14 cellular contexts compared by ENCODE assay signal in the genomic region with DNA sequence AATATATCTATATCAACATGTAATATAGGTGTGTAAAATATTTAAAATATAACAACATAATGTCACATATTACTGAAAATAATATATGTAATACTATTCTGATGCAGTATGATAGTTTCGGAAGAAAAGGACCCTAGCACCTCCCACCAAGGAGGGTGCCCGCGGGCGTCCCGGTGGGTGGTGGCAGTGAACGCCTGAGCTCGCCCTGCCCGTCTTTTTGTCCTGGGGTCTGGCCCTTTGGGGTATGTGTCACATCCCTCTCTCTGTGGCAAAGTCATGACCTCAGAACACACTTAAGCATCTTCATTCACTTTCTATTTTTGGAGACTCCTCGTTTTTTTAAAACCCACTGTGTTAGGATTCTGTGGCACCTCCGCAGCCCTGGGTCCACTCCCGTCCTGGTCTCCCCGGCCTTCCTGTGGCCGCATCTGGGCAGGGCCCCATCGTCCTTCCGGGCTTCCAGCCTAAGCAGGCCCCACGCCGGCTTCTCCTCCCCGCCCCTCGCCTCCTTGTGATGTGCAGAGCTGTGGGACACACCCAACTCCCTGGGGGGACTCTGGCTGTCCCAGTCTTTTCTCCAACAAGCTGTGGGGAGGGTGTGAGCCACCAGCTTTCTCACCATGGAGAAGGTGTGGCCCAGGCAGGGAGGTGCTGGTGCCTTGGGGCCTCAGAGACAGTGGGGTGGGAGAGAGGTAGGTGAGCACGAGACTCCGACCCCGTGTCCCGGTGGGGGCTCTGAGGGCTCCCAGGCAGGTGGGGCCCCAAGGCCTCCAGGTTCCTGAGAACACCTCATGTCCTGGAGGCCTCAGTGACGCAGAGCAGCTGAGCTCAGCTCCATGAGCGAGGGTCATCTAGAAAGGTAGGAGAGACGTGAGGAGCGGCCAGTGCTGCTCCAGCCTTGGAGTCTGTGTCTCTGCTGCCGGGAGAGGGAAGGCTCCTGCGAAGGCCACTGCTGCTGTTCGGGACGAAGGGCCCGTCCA. TPM values are rescaled to one million over a fixed set of nuclear protein-coding genes. Genes with fewer than 3 reads are reported as not detected.
DNase-seq lines count a peak whose midpoint lies in the region; ATAC-seq lines count a peak whose summit lies in the region.
"Had no signal": no experiment of that assay in that cellular context is flagged by ENCODE, and none has a peak within 500 bp of the region (broad histone marks: within the 10 kb centered on the region; RNA-seq: fewer than 3 reads in every experiment).

No MANE protein-coding gene starts in this region.

- no peak overlapping the region for H3K4me3 Mint-ChIP-seq in stimulated activated effector memory CD8-positive, alpha-beta T cell treated with anti-CD3 and anti-CD28 coated beads, Interleukin-12 subunit alpha, Interleukin-12 subunit beta, amount 100 ng/mL, for 72 hours
- H3K4me3 Mint-ChIP-seq: activated naive CD8-positive, alpha-beta T cell treated with anti-CD3 and anti-CD28 coated beads, Interleukin-2, amount 10 ng/mL, durations not matched to agents 7 days and 5 days; HFFc6 had no signal

- 91 to 93% methylated on average over 21 to 26 of the region's 32 CpGs for WGBS in mesodermal cell (ENCODE audit: insufficient coverage in 2 of 2), 2 experiments

- H3K4me1 Mint-ChIP-seq in stimulated activated effector memory CD8-positive, alpha-beta T cell treated with anti-CD3 and anti-CD28 coated beads, Interleukin-12 subunit alpha, Interleukin-12 subunit beta, amount 100 ng/mL, for 72 hours = peaks cover 25% of the 10 kb centered on the region

- ATAC-seq in stimulated activated effector memory CD8-positive, alpha-beta T cell treated with anti-CD3 and anti-CD28 coated beads, Interleukin-12 subunit alpha, Interleukin-12 subunit beta, amount 100 ng/mL, for 72 hours = no peak
- ATAC-seq in HG03135 (IDR thresholded peaks at IDR 0.05; ENCODE audit: unreplicated experiment) = no peak
- ATAC-seq in HG03139 (IDR thresholded peaks at IDR 0.05; ENCODE audit: unreplicated experiment) = no peak
- ATAC-seq: left colon had no signal

- peaks cover 48% of the 10 kb centered on the region for H3K4me1 ChIP-seq in mesodermal cell (ENCODE audit: control insufficient read depth, insufficient read depth, low read length, poor library complexity, severe bottlenecking)

- H3K27ac ChIP-seq in mesodermal cell (ENCODE audit: low read depth, low read length, severe bottlenecking) = peak overlapping the region; percentile 79

- DNase-seq in RPMI7951 (ENCODE audit: low read depth) = peak; percentile 86
- peak; percentile 46 for DNase-seq in epidermal melanocyte (ENCODE audit: insufficient read length, low spot score)
- DNase-seq in stimulated activated effector memory CD8-positive, alpha-beta T cell treated with anti-CD3 and anti-CD28 coated beads, Interleukin-12 subunit alpha, Interleukin-12 subunit beta, amount 100 ng/mL, for 72 hours (ENCODE audit: low spot score in 2 of 2) = no peak
- no peak for DNase-seq in NCI-H345 treated with DMSO at 0.1 percent for 48 hours (lab: John Stamatoyannopoulos, UW; ENCODE audit: unreplicated experiment)
- no peak for DNase-seq in NCI-H526 (lab: John Stamatoyannopoulos, UW)
- DNase-seq: activated naive CD8-positive, alpha-beta T cell treated with anti-CD3 and anti-CD28 coated beads, Interleukin-2, amount 10 ng/mL, durations not matched to agents 7 days and 5 days; cortex of kidney; HFFc6; left colon; NCI-H146; SIG-M5 had no signal

- no peaks in the 10 kb centered on the region for H3K36me3 Mint-ChIP-seq in stimulated activated effector memory CD8-positive, alpha-beta T cell treated with anti-CD3 and anti-CD28 coated beads, Interleukin-12 subunit alpha, Interleukin-12 subunit beta, amount 100 ng/mL, for 72 hours

- H3K9me3 Mint-ChIP-seq in stimulated activated effector memory CD8-positive, alpha-beta T cell treated with anti-CD3 and anti-CD28 coated beads, Interleukin-12 subunit alpha, Interleukin-12 subunit beta, amount 100 ng/mL, for 72 hours = no peaks in the 10 kb centered on the region
- H3K9me3 Mint-ChIP-seq: activated naive CD8-positive, alpha-beta T cell treated with anti-CD3 and anti-CD28 coated beads, Interleukin-2, amount 10 ng/mL, durations not matched to agents 7 days and 5 days; HFFc6 had no signal

- peak overlapping the region; percentile 54 for H3K27ac Mint-ChIP-seq in stimulated activated effector memory CD8-positive, alpha-beta T cell treated with anti-CD3 and anti-CD28 coated beads, Interleukin-12 subunit alpha, Interleukin-12 subunit beta, amount 100 ng/mL, for 72 hours
- H3K27ac Mint-ChIP-seq: activated naive CD8-positive, alpha-beta T cell treated with anti-CD3 and anti-CD28 coated beads, Interleukin-2, amount 10 ng/mL, durations not matched to agents 7 days and 5 days; HFFc6 had no signal

- H3K4me3 ChIP-seq in mesodermal cell (ENCODE audit: extremely low read depth, insufficient read depth, low read length, poor library complexity, severe bottlenecking) = no peak overlapping the region

- peaks cover 4% of the 10 kb centered on the region for H3K36me3 ChIP-seq in mesodermal cell (ENCODE audit: control insufficient read depth, insufficient read depth, low read length)

- no peaks in the 10 kb centered on the region for H3K9me3 ChIP-seq in mesodermal cell (ENCODE audit: control insufficient read depth, low read length)

RNA-seq across cellular contexts. Expression of a gene that starts 16.5 kb away (rescaled TPM):
- 4.7 and 5.2 TPM in 2 replicates for total RNA-seq in RPMI7951 (2014; rRNA removed; shearing (Covaris generic))
- 12.4 TPM for polyA plus RNA-seq in mesodermal cell (2013, experiment 1 of 2)
- 10.1 TPM for polyA plus RNA-seq in mesodermal cell (2013, experiment 2 of 2)

Comparison
In these comparisons a context has a peak if more than half of its experiments do, and no peak if none do; other contexts are left out.
1. DNase-seq: peak in RPMI7951 (single experiment) and epidermal melanocyte (single experiment); none in stimulated activated effector memory CD8-positive, alpha-beta T cell treated with anti-CD3 and anti-CD28 coated beads, Interleukin-12 subunit alpha, Interleukin-12 subunit beta, amount 100 ng/mL, for 72 hours (0 of 2), NCI-H345 treated with DMSO at 0.1 percent for 48 hours (single experiment) and NCI-H526 (0 of 2).